15 cellular contexts compared by ENCODE assay signal in genomic region chr19:49655570-49656455, GRCh38. TPM values are rescaled to one million over a fixed set of nuclear protein-coding genes. Genes with fewer than 3 reads are reported as not detected.
A peak's percentile ranks its signal among the peaks of the same experiment; 100 is the strongest.
DNase-seq lines count a peak whose midpoint lies in the region; ATAC-seq and TF ChIP-seq lines count a peak whose summit lies in the region.
"Had no signal": no experiment of that assay in that cellular context is flagged by ENCODE, and none has a peak within 500 bp of the region (broad histone marks: within the 10 kb centered on the region; RNA-seq: fewer than 3 reads in every experiment).

No MANE protein-coding gene starts in this region.

- no peaks in the 10 kb centered on the region for H3K9me3 Mint-ChIP-seq in stimulated activated memory B cell treated with anti-CD40 and anti-IgM and Interleukin-4, amounts not matched to agents 10 μg/mL and 1 μg/mL and 100 μg/mL, for 72 hours

- H3K36me3 ChIP-seq in heart right ventricle: peaks cover 8 to 94% (median 73%) of the 10 kb centered on the region in 9 donors
- peaks cover 93% of the 10 kb centered on the region for H3K36me3 ChIP-seq in lower lobe of right lung

- 91% methylated on average over 23 of the region's 23 CpGs for WGBS in heart right ventricle, 2 donors

- H3K4me1 ChIP-seq in heart right ventricle (no peaks in the 10 kb centered on the region), lower lobe of right lung (no peaks in the 10 kb centered on the region)

- CTCF ChIA-PET in RWPE1 (lab: Yijun Ruan, JAX): no interaction called here

- H3K4me1 Mint-ChIP-seq in stimulated activated memory B cell treated with anti-CD40 and anti-IgM and Interleukin-4, amounts not matched to agents 10 μg/mL and 1 μg/mL and 100 μg/mL, for 72 hours: peaks cover 6% of the 10 kb centered on the region

- no peak overlapping the region for H3K27ac ChIP-seq in heart right ventricle
- peak overlapping the region; percentile 38 for H3K27ac ChIP-seq in RWPE1
- peak overlapping the region; percentile 18 for H3K27ac ChIP-seq in lower lobe of right lung
- H3K27ac ChIP-seq: KMS-11 had no signal

- ATAC-seq in Right ventricle myocardium inferior (no peak), heart right ventricle (no peak), lower lobe of right lung (no peak)
- ATAC-seq in stimulated activated memory B cell treated with anti-CD40 and anti-IgM and Interleukin-4, amounts not matched to agents 10 μg/mL and 1 μg/mL and 100 μg/mL, for 72 hours: no peak

- H3K9me3 ChIP-seq in heart right ventricle (no peaks in the 10 kb centered on the region), lower lobe of right lung (no peaks in the 10 kb centered on the region)
- H3K9me3 ChIP-seq: BLaER1 treated with 17β-estradiol and CSF1 and Interleukin-3, amounts not matched to agents 10 nM and 100 nM had no signal

- intact Hi-C loops in Right ventricle myocardium inferior (cut with DNase I) (no loop called here), heart right ventricle (cut with DNase I) (no loop called here), lower lobe of right lung (cut with DNase I) (no loop called here)

- no peaks in the 10 kb centered on the region for H3K27me3 ChIP-seq in heart right ventricle
- H3K27me3 ChIP-seq in lower lobe of right lung (ENCODE audit: low read depth): no peaks in the 10 kb centered on the region
- H3K27me3 ChIP-seq: BLaER1 treated with 17β-estradiol and CSF1 and Interleukin-3, amounts not matched to agents 10 nM and 100 nM had no signal

- H3K27ac Mint-ChIP-seq in stimulated activated memory B cell treated with anti-CD40 and anti-IgM and Interleukin-4, amounts not matched to agents 10 μg/mL and 1 μg/mL and 100 μg/mL, for 72 hours: peak overlapping the region; percentile 32

- H3K36me3 Mint-ChIP-seq in stimulated activated memory B cell treated with anti-CD40 and anti-IgM and Interleukin-4, amounts not matched to agents 10 μg/mL and 1 μg/mL and 100 μg/mL, for 72 hours: peaks cover 57% of the 10 kb centered on the region

- peak; percentile 58 for DNase-seq in Right ventricle myocardium inferior (ENCODE audit: missing footprints)
- DNase-seq in heart right ventricle: no peak
- DNase-seq in RWPE1 (ENCODE audit: low spot score): no peak
- DNase-seq in lower lobe of right lung: no peak
- DNase-seq in NCI-H526 treated with DMSO at 0.1 percent for 48 hours (lab: John Stamatoyannopoulos, UW): no peak
- DNase-seq in activated CD4-positive, alpha-beta T cell treated with anti-CD3 and anti-CD28 coated beads for 1 hour: no peak
- DNase-seq in DMS153 treated with DMSO at 0.1 percent for 48 hours (lab: John Stamatoyannopoulos, UW; ENCODE audit: unreplicated experiment): no peak
- DNase-seq: DMS 273 treated with DMSO at 0.1 percent for 48 hours, NCI-H1092, NCI-H2081 treated with DMSO at 0.1 percent for 48 hours, NCI-H510A treated with DMSO at 0.1 percent for 48 hours, SIG-M5 had no signal

- TF ChIP-seq CTCF in heart right ventricle (IDR thresholded peaks at IDR 0.05): no peak
- no peak for TF ChIP-seq CTCF in RWPE1 (conservative IDR thresholded peaks at IDR 0.05; ENCODE audit: low read depth)
- TF ChIP-seq CTCF in lower lobe of right lung (IDR thresholded peaks at IDR 0.05): no peak

- H3K4me3 Mint-ChIP-seq in stimulated activated memory B cell treated with anti-CD40 and anti-IgM and Interleukin-4, amounts not matched to agents 10 μg/mL and 1 μg/mL and 100 μg/mL, for 72 hours: no peak overlapping the region

- POLR2A ChIA-PET in RWPE1 (lab: Yijun Ruan, JAX; ENCODE audit: low non-redundant PET): interaction anchor here (0.6 to 0.8 kb wide), 2 partner anchors 9 to 25 kb away, joined by 3 to 7 read pairs; no protein-coding TSS in a partner anchor

- H3K4me3 ChIP-seq in heart right ventricle (no peak overlapping the region), lower lobe of right lung (no peak overlapping the region)
- H3K4me3 ChIP-seq: BLaER1 treated with 17β-estradiol and CSF1 and Interleukin-3, amounts not matched to agents 10 nM and 100 nM had no signal

- H3K27me3 Mint-ChIP-seq in stimulated activated memory B cell treated with anti-CD40 and anti-IgM and Interleukin-4, amounts not matched to agents 10 μg/mL and 1 μg/mL and 100 μg/mL, for 72 hours: no peaks in the 10 kb centered on the region

RNA-seq across cellular contexts. Expression of gene IRF3, which starts 9.8 kb away (rescaled TPM):
- total RNA-seq in Right ventricle myocardium inferior (36.4 TPM), heart right ventricle (10 to 100 TPM; 22.3 to 39.4 (median 24.7) TPM), lower lobe of right lung (99.8 TPM)
- polyA plus RNA-seq in heart right ventricle: 10 to 100 TPM; 67.8 to 84.2 TPM

RNA-seq across cellular contexts. Expression of gene BCL2L12, which starts 9.9 kb away (rescaled TPM):
- total RNA-seq in Right ventricle myocardium inferior (10.6 TPM), heart right ventricle (10 to 100 TPM in 5 of 10 donors, 1 to 10 TPM in 5; 7.8 to 14.6 (median 9.8) TPM), lower lobe of right lung (17.0 TPM)
- polyA plus RNA-seq in heart right ventricle: 10 to 100 TPM in 1 of 2 donors, 1 to 10 TPM in 1; 8.6 to 19.6 TPM

RNA-seq across cellular contexts. Expression of gene SCAF1, which starts 13.8 kb away (rescaled TPM):
- total RNA-seq in Right ventricle myocardium inferior (42.5 TPM), heart right ventricle (10 to 100 TPM; 41.6 to 60.5 (median 45.2) TPM), lower lobe of right lung (59.4 TPM)
- polyA plus RNA-seq in heart right ventricle: 10 to 100 TPM; 20.2 to 25.8 TPM

RNA-seq across cellular contexts. Expression of gene RRAS, which starts 15.9 kb away (rescaled TPM):
- total RNA-seq in Right ventricle myocardium inferior (120 TPM), heart right ventricle (100 to 1,000 TPM in 7 of 10 donors, 10 to 100 TPM in 3; 90.4 to 141 (median 113) TPM), lower lobe of right lung (114 TPM)
- 100 to 1,000 TPM; 208 to 215 TPM for polyA plus RNA-seq in heart right ventricle

RNA-seq across cellular contexts. Expression of gene PRMT1, which starts 21.3 kb away (rescaled TPM):
- total RNA-seq in Right ventricle myocardium inferior (122 TPM), heart right ventricle (100 to 1,000 TPM; 112 to 146 (median 127) TPM), lower lobe of right lung (88.3 TPM)
- 100 to 1,000 TPM in 1 of 2 donors, 10 to 100 TPM in 1; 80.0 to 270 TPM for polyA plus RNA-seq in heart right ventricle

Comparison
In these comparisons a context has a peak if more than half of its experiments do, and no peak if none do; other contexts are left out.
1. H3K27ac ChIP-seq: peak in RWPE1 (single experiment) and lower lobe of right lung (single experiment); none in heart right ventricle (0 of 10).